Comparison of ENCODE assay signal across 2 cellular contexts in the genomic region with DNA sequence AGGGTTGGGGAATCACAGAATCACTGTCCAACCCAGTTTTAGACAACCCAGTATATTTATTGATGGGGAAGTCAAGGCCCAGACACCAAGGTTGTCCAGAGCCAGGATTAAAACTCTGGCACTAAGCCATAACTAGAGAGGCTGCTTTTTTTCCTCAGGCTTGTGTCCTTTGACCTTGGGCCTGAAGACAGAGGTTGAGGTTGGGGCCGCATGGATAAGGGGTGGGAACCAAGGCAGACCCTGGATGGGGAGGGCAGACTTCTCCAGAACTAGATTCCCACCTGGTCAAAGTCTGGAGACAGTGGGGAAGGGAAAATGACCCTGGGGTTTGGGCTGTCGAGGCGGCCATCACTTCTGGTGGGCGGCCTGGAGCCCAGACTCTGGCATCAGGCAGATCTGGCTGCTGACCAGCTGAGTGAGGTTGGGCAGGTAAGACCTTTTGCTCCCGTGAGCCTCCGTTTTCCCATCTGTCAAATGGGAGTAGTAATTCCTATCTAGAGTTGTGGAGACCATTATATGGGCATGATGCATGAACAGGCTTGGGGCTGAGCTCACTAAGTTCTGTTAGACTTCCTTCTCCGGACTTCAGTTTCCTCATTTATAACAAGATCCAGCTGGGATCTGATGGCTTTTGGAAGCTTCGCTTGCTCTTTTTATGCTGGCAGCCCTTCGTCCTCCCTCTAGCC.
TF ChIP-seq lines count a peak whose summit lies in the region.

No MANE protein-coding gene starts in this region.

TF ChIP-seq in endothelial cell of umbilical vein, 7 proteins besides CTCF, POLR2A, EP300 and RAD21:
- no peak for TF ChIP-seq MYC (IDR thresholded peaks at IDR 0.05; ENCODE audit: low read depth, low read length)
- peak; percentile 41 for TF ChIP-seq POLR2AphosphoS5 (IDR thresholded peaks at IDR 0.05; ENCODE audit: insufficient read depth, low read depth, low read length)
TF ChIP-seq in endothelial cell of umbilical vein: peak in this region for 1.

TF ChIP-seq in HepG2, 621 proteins besides CTCF, POLR2A, EP300 and RAD21:
- TF ChIP-seq MTERF4 (CRISPR knock-in tag; IDR thresholded peaks at IDR 0.05): no peak
- TF ChIP-seq ZKSCAN5 (CRISPR knock-in tag; IDR thresholded peaks at IDR 0.05): no peak
- no peak for TF ChIP-seq ZBTB42 (CRISPR knock-in tag; IDR thresholded peaks at IDR 0.05)
- TF ChIP-seq TEAD2 (CRISPR knock-in tag; IDR thresholded peaks at IDR 0.05): no peak
- peak; percentile 94 for TF ChIP-seq ZNF629 (CRISPR knock-in tag; conservative IDR thresholded peaks at IDR 0.05)
- TF ChIP-seq ZNF598 (CRISPR knock-in tag; IDR thresholded peaks at IDR 0.05; ENCODE audit: borderline replicate concordance): no peak
- TF ChIP-seq ZNF430 (CRISPR knock-in tag; IDR thresholded peaks at IDR 0.05): peak; percentile 31; the same call in 1 of the 2 replicates
- no peak for TF ChIP-seq ZNF292 (CRISPR knock-in tag; IDR thresholded peaks at IDR 0.05; ENCODE audit: borderline replicate concordance, low read depth)
- no peak for TF ChIP-seq ARNT (IDR thresholded peaks at IDR 0.05)
- TF ChIP-seq ZMYM2 (CRISPR knock-in tag; IDR thresholded peaks at IDR 0.05): 0 out of 2 replicates have a peak, but pooled peaks have one; percentile 21
- TF ChIP-seq, protein P1, sequence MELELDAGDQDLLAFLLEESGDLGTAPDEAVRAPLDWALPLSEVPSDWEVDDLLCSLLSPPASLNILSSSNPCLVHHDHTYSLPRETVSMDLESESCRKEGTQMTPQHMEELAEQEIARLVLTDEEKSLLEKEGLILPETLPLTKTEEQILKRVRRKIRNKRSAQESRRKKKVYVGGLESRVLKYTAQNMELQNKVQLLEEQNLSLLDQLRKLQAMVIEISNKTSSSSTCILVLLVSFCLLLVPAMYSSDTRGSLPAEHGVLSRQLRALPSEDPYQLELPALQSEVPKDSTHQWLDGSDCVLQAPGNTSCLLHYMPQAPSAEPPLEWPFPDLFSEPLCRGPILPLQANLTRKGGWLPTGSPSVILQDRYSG (CRISPR knock-in tag; IDR thresholded peaks at IDR 0.05): no peak
- no peak for TF ChIP-seq ZNF12 (CRISPR knock-in tag; IDR thresholded peaks at IDR 0.05)
- no peak for TF ChIP-seq TRAFD1 (CRISPR knock-in tag; IDR thresholded peaks at IDR 0.05; ENCODE audit: borderline replicate concordance)
- TF ChIP-seq ZMYM3 (CRISPR knock-in tag; IDR thresholded peaks at IDR 0.05): peak; percentile 55
- TF ChIP-seq ZBTB39 (CRISPR knock-in tag; IDR thresholded peaks at IDR 0.05): no peak
- TF ChIP-seq MTA1 (CRISPR knock-in tag; IDR thresholded peaks at IDR 0.05; ENCODE audit: borderline replicate concordance): no peak
- no peak for TF ChIP-seq EZH2 (conservative IDR thresholded peaks at IDR 0.05; ENCODE audit: low read depth, low read length)
- TF ChIP-seq, protein P2, sequence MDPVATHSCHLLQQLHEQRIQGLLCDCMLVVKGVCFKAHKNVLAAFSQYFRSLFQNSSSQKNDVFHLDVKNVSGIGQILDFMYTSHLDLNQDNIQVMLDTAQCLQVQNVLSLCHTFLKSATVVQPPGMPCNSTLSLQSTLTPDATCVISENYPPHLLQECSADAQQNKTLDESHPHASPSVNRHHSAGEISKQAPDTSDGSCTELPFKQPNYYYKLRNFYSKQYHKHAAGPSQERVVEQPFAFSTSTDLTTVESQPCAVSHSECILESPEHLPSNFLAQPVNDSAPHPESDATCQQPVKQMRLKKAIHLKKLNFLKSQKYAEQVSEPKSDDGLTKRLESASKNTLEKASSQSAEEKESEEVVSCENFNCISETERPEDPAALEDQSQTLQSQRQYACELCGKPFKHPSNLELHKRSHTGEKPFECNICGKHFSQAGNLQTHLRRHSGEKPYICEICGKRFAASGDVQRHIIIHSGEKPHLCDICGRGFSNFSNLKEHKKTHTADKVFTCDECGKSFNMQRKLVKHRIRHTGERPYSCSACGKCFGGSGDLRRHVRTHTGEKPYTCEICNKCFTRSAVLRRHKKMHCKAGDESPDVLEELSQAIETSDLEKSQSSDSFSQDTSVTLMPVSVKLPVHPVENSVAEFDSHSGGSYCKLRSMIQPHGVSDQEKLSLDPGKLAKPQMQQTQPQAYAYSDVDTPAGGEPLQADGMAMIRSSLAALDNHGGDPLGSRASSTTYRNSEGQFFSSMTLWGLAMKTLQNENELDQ (CRISPR knock-in tag; IDR thresholded peaks at IDR 0.05; ENCODE audit: borderline replicate concordance): no peak
- no peak for TF ChIP-seq ZNF20 (CRISPR knock-in tag; IDR thresholded peaks at IDR 0.05)
- no peak for TF ChIP-seq SCMH1 (CRISPR knock-in tag; IDR thresholded peaks at IDR 0.05; ENCODE audit: borderline replicate concordance)
- no peak for TF ChIP-seq MAX (IDR thresholded peaks at IDR 0.05)
- TF ChIP-seq, protein P3, sequence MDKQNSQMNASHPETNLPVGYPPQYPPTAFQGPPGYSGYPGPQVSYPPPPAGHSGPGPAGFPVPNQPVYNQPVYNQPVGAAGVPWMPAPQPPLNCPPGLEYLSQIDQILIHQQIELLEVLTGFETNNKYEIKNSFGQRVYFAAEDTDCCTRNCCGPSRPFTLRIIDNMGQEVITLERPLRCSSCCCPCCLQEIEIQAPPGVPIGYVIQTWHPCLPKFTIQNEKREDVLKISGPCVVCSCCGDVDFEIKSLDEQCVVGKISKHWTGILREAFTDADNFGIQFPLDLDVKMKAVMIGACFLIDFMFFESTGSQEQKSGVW (CRISPR knock-in tag; IDR thresholded peaks at IDR 0.05; ENCODE audit: borderline replicate concordance): no peak
- no peak for TF ChIP-seq GTF3A (CRISPR knock-in tag; conservative IDR thresholded peaks at IDR 0.05)
- TF ChIP-seq NCOA1 (CRISPR knock-in tag; IDR thresholded peaks at IDR 0.05): no peak
- TF ChIP-seq ZFP62 (CRISPR knock-in tag; IDR thresholded peaks at IDR 0.05): no peak
- no peak for TF ChIP-seq CENPT (CRISPR knock-in tag; IDR thresholded peaks at IDR 0.05; ENCODE audit: low read depth)
- no peak for TF ChIP-seq SMAD9 (CRISPR knock-in tag; IDR thresholded peaks at IDR 0.05)
- TF ChIP-seq ZBTB7A (CRISPR knock-in tag; IDR thresholded peaks at IDR 0.05): no peak
- TF ChIP-seq GPBP1L1 (CRISPR knock-in tag; IDR thresholded peaks at IDR 0.05): no peak
- 0 out of 2 replicates have a peak, but pooled peaks have one; percentile 73 for TF ChIP-seq CHD4 (IDR thresholded peaks at IDR 0.05; ENCODE audit: borderline replicate concordance, low read length)
- TF ChIP-seq ZNF768 (CRISPR knock-in tag; IDR thresholded peaks at IDR 0.05): no peak
- no peak for TF ChIP-seq ZFX (CRISPR knock-in tag; IDR thresholded peaks at IDR 0.05; ENCODE audit: low read depth)
TF ChIP-seq in HepG2: peak in this region for 5.
